In the genomic region with DNA sequence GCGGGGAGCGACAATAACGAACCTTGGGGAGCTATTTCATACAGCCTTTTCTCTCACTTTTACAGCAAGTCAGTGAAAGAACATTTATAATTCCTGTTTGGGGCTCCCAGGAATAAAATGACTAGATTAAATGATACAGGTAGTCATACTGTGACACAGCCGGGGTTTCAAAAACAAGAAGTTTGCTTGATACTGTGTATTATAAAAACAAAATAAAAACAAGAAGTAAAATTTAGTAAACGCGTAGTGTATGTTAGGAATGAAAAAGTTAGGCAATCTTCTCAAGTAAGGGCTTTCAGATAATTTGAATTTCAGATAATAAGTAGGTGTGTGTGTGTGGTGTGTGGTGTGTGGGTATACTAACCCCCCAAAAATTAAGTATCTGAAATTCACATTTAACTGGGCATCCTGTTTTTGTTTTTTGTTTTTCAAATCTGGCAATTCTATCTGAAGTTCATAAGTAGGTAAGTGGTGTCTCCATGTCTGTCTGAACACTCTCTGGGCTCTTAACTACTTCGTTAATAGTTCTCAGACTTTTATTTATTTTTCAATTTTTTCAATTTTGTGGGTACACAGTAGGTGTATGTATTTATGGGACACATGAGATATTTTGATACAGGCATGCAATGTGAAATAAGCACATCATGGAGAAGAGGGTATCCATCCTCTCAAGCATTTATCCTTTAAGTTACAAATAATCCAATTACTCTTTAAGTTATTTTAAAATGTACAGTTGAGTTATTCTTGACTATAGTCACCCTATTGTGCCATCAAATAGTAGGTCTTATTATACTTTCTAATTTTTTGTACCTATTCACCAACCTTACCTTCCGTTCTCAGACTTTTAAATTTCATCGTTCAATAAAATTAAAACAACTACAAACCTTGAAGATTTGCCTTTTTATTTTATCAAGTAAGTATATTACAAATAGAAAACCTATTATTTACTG, we compare ENCODE assay signal across 8 cellular contexts. TPM values are rescaled to one million over a fixed set of nuclear protein-coding genes. Genes with fewer than 3 reads are reported as not detected.
DNase-seq lines count a peak whose midpoint lies in the region; ATAC-seq and TF ChIP-seq lines count a peak whose summit lies in the region.

No MANE protein-coding gene starts in this region.

- H3K27me3 ChIP-seq in left lung: peaks cover 9 to 38% of the 10 kb centered on the region in 2 donors
- no peaks in the 10 kb centered on the region for H3K27me3 ChIP-seq in thoracic aorta (replicated peaks; ENCODE audit: insufficient read depth)

- no peak for DNase-seq in activated CD8-positive, alpha-beta memory T cell treated with anti-CD3 and anti-CD28 coated beads, Interleukin-2, amount 10 ng/mL, durations not matched to agents 7 days and 5 days
- DNase-seq in activated CD8-positive, alpha-beta memory T cell treated with anti-CD3 and anti-CD28 coated beads for 24 hours: no peak
- DNase-seq in activated naive CD8-positive, alpha-beta T cell treated with anti-CD3 and anti-CD28 coated beads, Interleukin-2, amount 10 ng/mL, durations not matched to agents 7 days and 5 days: no peak
- DNase-seq in left lung (no peak), thoracic aorta (ENCODE audit: low spot score) (no peak), SIG-M5 treated with dmso at 0.1 percent for 504 hours (lab: John Stamatoyannopoulos, UW; ENCODE audit: unreplicated experiment) (no peak), GM10248 (ENCODE audit: extremely low spot score) (no peak)
- DNase-seq in activated CD4-positive, CD25-positive, alpha-beta regulatory T cell (lab: John Stamatoyannopoulos, UW): no peak

- CTCF ChIA-PET in activated CD8-positive, alpha-beta memory T cell treated with anti-CD3 and anti-CD28 coated beads, Interleukin-2, amount 10 ng/mL, durations not matched to agents 7 days and 5 days (lab: Charles Lee): interaction anchor here (0.6 to 3.1 kb wide), 14 partner anchors 9 to 194 kb away, joined by 3 to 13 read pairs (median 4); partner anchors contain the start of genes DDIT3 and OS9
- CTCF ChIA-PET in GM10248 (lab: Yijun Ruan, JAX): interaction anchor here (1.0 to 3.6 kb wide), 7 partner anchors 10 to 89 kb away, joined by 3 to 19 read pairs (median 6); partner anchors contain the start of gene GLI1

- H3K4me3 ChIP-seq in left lung (peak overlapping the region; percentile 93 to 95), thoracic aorta (peak overlapping the region; percentile 94)

- TF ChIP-seq CTCF in left lung (IDR thresholded peaks at IDR 0.05) (no peak), thoracic aorta (IDR thresholded peaks at IDR 0.05) (no peak), GM10248 (IDR thresholded peaks at IDR 0.05; ENCODE audit: control extremely low read depth, extremely low read depth, low read depth, missing control alignments) (no peak)

- H3K27ac ChIP-seq in left lung: peak overlapping the region in 1 of 2 donors; percentile 87
- H3K27ac ChIP-seq in thoracic aorta: no peak overlapping the region

- H3K27me3 Mint-ChIP-seq in activated CD8-positive, alpha-beta memory T cell treated with anti-CD3 and anti-CD28 coated beads, Interleukin-2, amount 10 ng/mL, durations not matched to agents 7 days and 5 days: peaks cover 11% of the 10 kb centered on the region
- H3K27me3 Mint-ChIP-seq in activated naive CD8-positive, alpha-beta T cell treated with anti-CD3 and anti-CD28 coated beads, Interleukin-2, amount 10 ng/mL, durations not matched to agents 7 days and 5 days: peaks cover 25% of the 10 kb centered on the region

- H3K4me1 ChIP-seq in left lung (peaks cover 16 to 43% of the 10 kb centered on the region in 2 donors), thoracic aorta (ENCODE audit: control insufficient read depth in 1 of 2, low read depth in 2 of 2) (peaks cover 9 to 29% of the 10 kb centered on the region in 2 donors)

- intact Hi-C loops in left lung (cut with DNase I): no loop called here

- peak overlapping the region; percentile 96 for H3K27ac Mint-ChIP-seq in activated CD8-positive, alpha-beta memory T cell treated with anti-CD3 and anti-CD28 coated beads, Interleukin-2, amount 10 ng/mL, durations not matched to agents 7 days and 5 days
- peak overlapping the region; percentile 94 for H3K27ac Mint-ChIP-seq in activated naive CD8-positive, alpha-beta T cell treated with anti-CD3 and anti-CD28 coated beads, Interleukin-2, amount 10 ng/mL, durations not matched to agents 7 days and 5 days

- peaks cover 0 to 11% of the 10 kb centered on the region in 2 donors for H3K36me3 ChIP-seq in left lung
- no peaks in the 10 kb centered on the region for H3K36me3 ChIP-seq in thoracic aorta

- no peaks in the 10 kb centered on the region for H3K9me3 ChIP-seq in left lung
- no peaks in the 10 kb centered on the region for H3K9me3 ChIP-seq in thoracic aorta

- peaks cover 60% of the 10 kb centered on the region for H3K4me1 Mint-ChIP-seq in activated CD8-positive, alpha-beta memory T cell treated with anti-CD3 and anti-CD28 coated beads, Interleukin-2, amount 10 ng/mL, durations not matched to agents 7 days and 5 days
- peaks cover 44% of the 10 kb centered on the region for H3K4me1 Mint-ChIP-seq in activated naive CD8-positive, alpha-beta T cell treated with anti-CD3 and anti-CD28 coated beads, Interleukin-2, amount 10 ng/mL, durations not matched to agents 7 days and 5 days

- POLR2A ChIA-PET in activated naive CD8-positive, alpha-beta T cell treated with anti-CD3 and anti-CD28 coated beads, Interleukin-2, amount 10 ng/mL, durations not matched to agents 7 days and 5 days (lab: Charles Lee): interaction anchor here (1.4 to 2.6 kb wide), 5 partner anchors 24 to 194 kb away, joined by 4 to 17 read pairs (median 6); partner anchors contain the start of genes DDIT3 and MARS1
- POLR2A ChIA-PET in GM10248 (lab: Yijun Ruan, JAX): interaction anchor here (1.0 to 1.6 kb wide), 3 partner anchors 10 to 28 kb away, joined by 3 to 9 read pairs (median 6); partner anchors contain the start of gene DDIT3

- ATAC-seq in activated CD8-positive, alpha-beta memory T cell treated with anti-CD3 and anti-CD28 coated beads, Interleukin-2, amount 10 ng/mL, durations not matched to agents 7 days and 5 days: no peak
- no peak for ATAC-seq in activated naive CD8-positive, alpha-beta T cell treated with anti-CD3 and anti-CD28 coated beads, Interleukin-2, amount 10 ng/mL, durations not matched to agents 7 days and 5 days (ENCODE audit: low read depth)
- ATAC-seq in left lung (no peak), thoracic aorta (ENCODE audit: insufficient number of reproducible peaks, low FRiP score, low read depth) (no peak)

- H3K4me3 Mint-ChIP-seq in activated CD8-positive, alpha-beta memory T cell treated with anti-CD3 and anti-CD28 coated beads, Interleukin-2, amount 10 ng/mL, durations not matched to agents 7 days and 5 days: peak overlapping the region; percentile 100
- H3K4me3 Mint-ChIP-seq in activated naive CD8-positive, alpha-beta T cell treated with anti-CD3 and anti-CD28 coated beads, Interleukin-2, amount 10 ng/mL, durations not matched to agents 7 days and 5 days: peak overlapping the region; percentile 99

- H3K36me3 Mint-ChIP-seq in activated CD8-positive, alpha-beta memory T cell treated with anti-CD3 and anti-CD28 coated beads, Interleukin-2, amount 10 ng/mL, durations not matched to agents 7 days and 5 days: peaks cover 7% of the 10 kb centered on the region
- H3K36me3 Mint-ChIP-seq in activated naive CD8-positive, alpha-beta T cell treated with anti-CD3 and anti-CD28 coated beads, Interleukin-2, amount 10 ng/mL, durations not matched to agents 7 days and 5 days: peaks cover 10% of the 10 kb centered on the region

- H3K9me3 Mint-ChIP-seq in activated CD8-positive, alpha-beta memory T cell treated with anti-CD3 and anti-CD28 coated beads, Interleukin-2, amount 10 ng/mL, durations not matched to agents 7 days and 5 days (ENCODE audit: low read depth): no peaks in the 10 kb centered on the region
- H3K9me3 Mint-ChIP-seq in activated naive CD8-positive, alpha-beta T cell treated with anti-CD3 and anti-CD28 coated beads, Interleukin-2, amount 10 ng/mL, durations not matched to agents 7 days and 5 days: no peaks in the 10 kb centered on the region

RNA-seq across cellular contexts. Expression of gene DCTN2, which starts 0.6 kb away (rescaled TPM):
- 10 to 100 TPM; 90.8 to 99.0 TPM for total RNA-seq in activated CD8-positive, alpha-beta memory T cell treated with anti-CD3 and anti-CD28 coated beads, Interleukin-2, amount 10 ng/mL, durations not matched to agents 7 days and 5 days
- total RNA-seq in activated naive CD8-positive, alpha-beta T cell treated with anti-CD3 and anti-CD28 coated beads, Interleukin-2, amount 10 ng/mL, durations not matched to agents 7 days and 5 days: 10 to 100 TPM; 81.0 to 84.4 TPM
- total RNA-seq in left lung: 100 to 1,000 TPM; 104 to 111 TPM
- total RNA-seq in thoracic aorta: 100 to 1,000 TPM; 101 to 153 TPM

RNA-seq across cellular contexts. Expression of gene KIF5A, which starts 2.2 kb away (rescaled TPM):
- 1 to 10 TPM; 1.9 to 2.1 TPM for total RNA-seq in activated CD8-positive, alpha-beta memory T cell treated with anti-CD3 and anti-CD28 coated beads, Interleukin-2, amount 10 ng/mL, durations not matched to agents 7 days and 5 days
- total RNA-seq in activated naive CD8-positive, alpha-beta T cell treated with anti-CD3 and anti-CD28 coated beads, Interleukin-2, amount 10 ng/mL, durations not matched to agents 7 days and 5 days: 1 to 10 TPM; 1.4 to 1.6 TPM
- total RNA-seq in left lung: under 1 TPM; 0.38 to 0.50 TPM
- total RNA-seq in thoracic aorta: 1 to 10 TPM in 1 of 2 donors, under 1 TPM in 1; 0.81 to 2.7 TPM

RNA-seq across cellular contexts. Expression of gene MBD6, which starts 25.0 kb away (rescaled TPM):
- 10 to 100 TPM; 80.9 to 85.4 TPM for total RNA-seq in activated CD8-positive, alpha-beta memory T cell treated with anti-CD3 and anti-CD28 coated beads, Interleukin-2, amount 10 ng/mL, durations not matched to agents 7 days and 5 days
- total RNA-seq in activated naive CD8-positive, alpha-beta T cell treated with anti-CD3 and anti-CD28 coated beads, Interleukin-2, amount 10 ng/mL, durations not matched to agents 7 days and 5 days: 10 to 100 TPM; 94.2 to 96.7 TPM
- 100 to 1,000 TPM in 1 of 2 donors, 10 to 100 TPM in 1; 69.1 to 111 TPM for total RNA-seq in left lung
- 10 to 100 TPM; 39.2 to 54.3 TPM for total RNA-seq in thoracic aorta

RNA-seq across cellular contexts. Expression of gene DDIT3, which starts 27.3 kb away (rescaled TPM):
- total RNA-seq in activated CD8-positive, alpha-beta memory T cell treated with anti-CD3 and anti-CD28 coated beads, Interleukin-2, amount 10 ng/mL, durations not matched to agents 7 days and 5 days: 10 to 100 TPM; 15.3 to 15.9 TPM
- total RNA-seq in activated naive CD8-positive, alpha-beta T cell treated with anti-CD3 and anti-CD28 coated beads, Interleukin-2, amount 10 ng/mL, durations not matched to agents 7 days and 5 days: 10 to 100 TPM; 34.4 to 37.2 TPM
- total RNA-seq in left lung: 10 to 100 TPM; 18.3 to 27.2 TPM
- total RNA-seq in thoracic aorta: 10 to 100 TPM; 35.5 to 39.6 TPM

RNA-seq across cellular contexts. Expression of gene PIP4K2C, which starts 43.4 kb away (rescaled TPM):
- 10 to 100 TPM; 21.4 to 22.2 TPM for total RNA-seq in activated CD8-positive, alpha-beta memory T cell treated with anti-CD3 and anti-CD28 coated beads, Interleukin-2, amount 10 ng/mL, durations not matched to agents 7 days and 5 days
- total RNA-seq in activated naive CD8-positive, alpha-beta T cell treated with anti-CD3 and anti-CD28 coated beads, Interleukin-2, amount 10 ng/mL, durations not matched to agents 7 days and 5 days: 10 to 100 TPM; 21.6 to 24.1 TPM
- total RNA-seq in left lung (10 to 100 TPM; 43.4 to 44.1 TPM), thoracic aorta (10 to 100 TPM; 33.4 to 39.9 TPM)
